Comparison of ENCODE assay signal across 1 cellular context in the genomic region with DNA sequence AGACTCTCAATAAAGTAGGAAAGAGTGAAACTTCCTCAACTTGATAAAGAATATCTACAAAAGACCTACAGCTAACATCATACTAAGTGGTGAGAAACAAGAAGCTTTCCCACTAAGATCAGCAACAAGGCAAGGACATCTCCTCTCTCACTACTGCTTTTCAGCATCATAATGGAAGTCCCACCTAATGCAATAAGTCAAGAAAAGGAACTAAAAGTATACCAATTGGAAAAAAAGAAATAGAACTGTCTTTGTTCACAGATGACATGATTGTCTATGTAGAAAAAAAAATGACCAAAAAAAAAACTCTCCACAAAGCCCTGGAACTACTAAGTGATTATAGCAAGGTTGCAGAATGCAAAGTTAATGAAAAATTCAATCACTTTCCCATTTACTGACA.
TF ChIP-seq lines count a peak whose summit lies in the region.

No MANE protein-coding gene starts in this region.

TF ChIP-seq in WTC11, 78 proteins besides CTCF, POLR2A, EP300 and RAD21 (continued from another document):
- TF ChIP-seq, protein P1, sequence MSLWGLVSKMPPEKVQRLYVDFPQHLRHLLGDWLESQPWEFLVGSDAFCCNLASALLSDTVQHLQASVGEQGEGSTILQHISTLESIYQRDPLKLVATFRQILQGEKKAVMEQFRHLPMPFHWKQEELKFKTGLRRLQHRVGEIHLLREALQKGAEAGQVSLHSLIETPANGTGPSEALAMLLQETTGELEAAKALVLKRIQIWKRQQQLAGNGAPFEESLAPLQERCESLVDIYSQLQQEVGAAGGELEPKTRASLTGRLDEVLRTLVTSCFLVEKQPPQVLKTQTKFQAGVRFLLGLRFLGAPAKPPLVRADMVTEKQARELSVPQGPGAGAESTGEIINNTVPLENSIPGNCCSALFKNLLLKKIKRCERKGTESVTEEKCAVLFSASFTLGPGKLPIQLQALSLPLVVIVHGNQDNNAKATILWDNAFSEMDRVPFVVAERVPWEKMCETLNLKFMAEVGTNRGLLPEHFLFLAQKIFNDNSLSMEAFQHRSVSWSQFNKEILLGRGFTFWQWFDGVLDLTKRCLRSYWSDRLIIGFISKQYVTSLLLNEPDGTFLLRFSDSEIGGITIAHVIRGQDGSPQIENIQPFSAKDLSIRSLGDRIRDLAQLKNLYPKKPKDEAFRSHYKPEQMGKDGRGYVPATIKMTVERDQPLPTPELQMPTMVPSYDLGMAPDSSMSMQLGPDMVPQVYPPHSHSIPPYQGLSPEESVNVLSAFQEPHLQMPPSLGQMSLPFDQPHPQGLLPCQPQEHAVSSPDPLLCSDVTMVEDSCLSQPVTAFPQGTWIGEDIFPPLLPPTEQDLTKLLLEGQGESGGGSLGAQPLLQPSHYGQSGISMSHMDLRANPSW (CRISPR knock-in tag; conservative IDR thresholded peaks at IDR 0.05; ENCODE audit: low read depth): no peak
- TF ChIP-seq, protein P2, sequence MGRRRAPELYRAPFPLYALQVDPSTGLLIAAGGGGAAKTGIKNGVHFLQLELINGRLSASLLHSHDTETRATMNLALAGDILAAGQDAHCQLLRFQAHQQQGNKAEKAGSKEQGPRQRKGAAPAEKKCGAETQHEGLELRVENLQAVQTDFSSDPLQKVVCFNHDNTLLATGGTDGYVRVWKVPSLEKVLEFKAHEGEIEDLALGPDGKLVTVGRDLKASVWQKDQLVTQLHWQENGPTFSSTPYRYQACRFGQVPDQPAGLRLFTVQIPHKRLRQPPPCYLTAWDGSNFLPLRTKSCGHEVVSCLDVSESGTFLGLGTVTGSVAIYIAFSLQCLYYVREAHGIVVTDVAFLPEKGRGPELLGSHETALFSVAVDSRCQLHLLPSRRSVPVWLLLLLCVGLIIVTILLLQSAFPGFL (CRISPR knock-in tag; IDR thresholded peaks at IDR 0.05; ENCODE audit: borderline replicate concordance): no peak
